8 cellular contexts compared by ENCODE assay signal in genomic region chr15:78075490-78076230, GRCh38. TPM values are rescaled to one million over a fixed set of nuclear protein-coding genes. Genes with fewer than 3 reads are reported as not detected.
A peak's percentile ranks its signal among the peaks of the same experiment; 100 is the strongest.
DNase-seq lines count a peak whose midpoint lies in the region; ATAC-seq and TF ChIP-seq lines count a peak whose summit lies in the region.

No MANE protein-coding gene starts in this region.

- H3K4me3 Mint-ChIP-seq in CD8-positive, alpha-beta T cell = peak overlapping the region; percentile 100
- peak overlapping the region; percentile 91 for H3K4me3 Mint-ChIP-seq in activated CD8-positive, alpha-beta T cell treated with anti-CD3 and anti-CD28 coated beads for 36 hours

- no peaks in the 10 kb centered on the region for H3K9me3 Mint-ChIP-seq in CD8-positive, alpha-beta T cell
- no peaks in the 10 kb centered on the region for H3K9me3 Mint-ChIP-seq in activated CD8-positive, alpha-beta T cell treated with anti-CD3 and anti-CD28 coated beads for 36 hours

- peaks cover 56% of the 10 kb centered on the region for H3K79me2 ChIP-seq in osteoblast (ENCODE audit: insufficient read depth, low read length)

- CTCF ChIA-PET in CD8-positive, alpha-beta T cell (lab: Charles Lee) = interaction anchor here (0.7 to 2.8 kb wide), 10 partner anchors 10 to 116 kb away, joined by 3 to 14 read pairs (median 3); no protein-coding TSS in a partner anchor
- CTCF ChIA-PET in activated CD8-positive, alpha-beta T cell treated with anti-CD3 and anti-CD28 coated beads for 36 hours (lab: Charles Lee) = interaction anchor here (0.7 to 6.5 kb wide), 7 partner anchors 9 to 116 kb away, joined by 3 to 25 read pairs (median 3); no protein-coding TSS in a partner anchor

- peak overlapping the region; percentile 90 for H3K4me3 ChIP-seq in CD8-positive, alpha-beta T cell (ENCODE audit: low read depth, low read length)
- peak overlapping the region; percentile 10; the same call in 1 of the 2 replicates for H3K4me3 ChIP-seq in HUES48 (ENCODE audit: low read depth, low read length)
- H3K4me3 ChIP-seq in osteoblast (ENCODE audit: insufficient read depth, low read length) = peak overlapping the region; percentile 95

- no peak for DNase-seq in CD8-positive, alpha-beta T cell
- DNase-seq in activated CD8-positive, alpha-beta T cell treated with anti-CD3 and anti-CD28 coated beads for 36 hours = no peak
- DNase-seq in glomerular endothelial cell (ENCODE audit: extremely low read depth, low read depth, low spot score) (peak; percentile 74), osteoblast (ENCODE audit: insufficient read length, low spot score, missing footprints) (peak; percentile 85), D341Med (ENCODE audit: low spot score) (no peak)

- intact Hi-C loops in CD8-positive, alpha-beta T cell (cut with DNase I, micrococcal nuclease) = loop anchor here in 1 of 2 experiments (2.0 kb wide), 2 partner anchors 25 to 29 kb away; no protein-coding TSS in a partner anchor
- intact Hi-C loops in activated CD8-positive, alpha-beta T cell treated with anti-CD3 and anti-CD28 coated beads for 36 hours (cut with micrococcal nuclease) = loop anchor here (2.0 kb wide), 1 partner anchor 19 kb away; no protein-coding TSS in a partner anchor

- no peak for ATAC-seq in CD8-positive, alpha-beta T cell
- no peak for ATAC-seq in activated CD8-positive, alpha-beta T cell treated with anti-CD3 and anti-CD28 coated beads for 36 hours
- no peak for ATAC-seq in GM21528 (IDR thresholded peaks at IDR 0.05; ENCODE audit: low FRiP score, unreplicated experiment)
- no peak for ATAC-seq in HG02678 (IDR thresholded peaks at IDR 0.05; ENCODE audit: unreplicated experiment)

- H3K27me3 Mint-ChIP-seq in CD8-positive, alpha-beta T cell (ENCODE audit: low read depth) = no peaks in the 10 kb centered on the region
- no peaks in the 10 kb centered on the region for H3K27me3 Mint-ChIP-seq in activated CD8-positive, alpha-beta T cell treated with anti-CD3 and anti-CD28 coated beads for 36 hours

- peak overlapping the region; percentile 85 for H3K4me2 ChIP-seq in osteoblast (ENCODE audit: insufficient read depth, low read length)

- POLR2A ChIA-PET in CD8-positive, alpha-beta T cell (lab: Charles Lee) = interaction anchor here (0.7 to 1.6 kb wide), 4 partner anchors 13 to 39 kb away, joined by 3 to 5 read pairs (median 3); no protein-coding TSS in a partner anchor
- POLR2A ChIA-PET in activated CD8-positive, alpha-beta T cell treated with anti-CD3 and anti-CD28 coated beads for 36 hours (lab: Charles Lee) = interaction anchor here (0.6 to 3.3 kb wide), 5 partner anchors 10 to 41 kb away, joined by 3 to 17 read pairs (median 4); no protein-coding TSS in a partner anchor

- H3K36me3 Mint-ChIP-seq in CD8-positive, alpha-beta T cell = peaks cover 14% of the 10 kb centered on the region
- H3K36me3 Mint-ChIP-seq in activated CD8-positive, alpha-beta T cell treated with anti-CD3 and anti-CD28 coated beads for 36 hours (ENCODE audit: low read depth) = peaks cover 17% of the 10 kb centered on the region

- H3K4me1 Mint-ChIP-seq in CD8-positive, alpha-beta T cell (ENCODE audit: low read depth) = peaks cover 57% of the 10 kb centered on the region
- peaks cover 46% of the 10 kb centered on the region for H3K4me1 Mint-ChIP-seq in activated CD8-positive, alpha-beta T cell treated with anti-CD3 and anti-CD28 coated beads for 36 hours (ENCODE audit: low read depth)

- H3K27me3 ChIP-seq in CD8-positive, alpha-beta T cell (ENCODE audit: insufficient read depth, low read length) = no peaks in the 10 kb centered on the region
- H3K27me3 ChIP-seq in HUES48 (ENCODE audit: control insufficient read depth, insufficient read depth, low read length) (no peaks in the 10 kb centered on the region; the same call in 1 of the 2 replicates), osteoblast (ENCODE audit: insufficient read depth, low read length) (no peaks in the 10 kb centered on the region)

- H3K9me3 ChIP-seq in CD8-positive, alpha-beta T cell (ENCODE audit: low read length) = no peaks in the 10 kb centered on the region
- H3K9me3 ChIP-seq in HUES48 (ENCODE audit: control insufficient read depth, insufficient read depth, low read length) = no peaks in the 10 kb centered on the region
- H3K9me3 ChIP-seq in osteoblast (ENCODE audit: low read depth, low read length) = no peaks in the 10 kb centered on the region

- peak overlapping the region; percentile 88 for H3K27ac Mint-ChIP-seq in CD8-positive, alpha-beta T cell
- H3K27ac Mint-ChIP-seq in activated CD8-positive, alpha-beta T cell treated with anti-CD3 and anti-CD28 coated beads for 36 hours = peak overlapping the region; percentile 88

- TF ChIP-seq CTCF in CD8-positive, alpha-beta T cell (IDR thresholded peaks at IDR 0.05) = no peak
- no peak for TF ChIP-seq CTCF in activated CD8-positive, alpha-beta T cell treated with anti-CD3 and anti-CD28 coated beads for 36 hours (IDR thresholded peaks at IDR 0.05)
- TF ChIP-seq CTCF in osteoblast (IDR thresholded peaks at IDR 0.05; ENCODE audit: extremely low read depth, low read depth, low read length) = no peak

- peaks cover 49% of the 10 kb centered on the region for H3K4me1 ChIP-seq in CD8-positive, alpha-beta T cell (ENCODE audit: insufficient read depth, low read length)
- peaks cover 21% of the 10 kb centered on the region for H3K4me1 ChIP-seq in HUES48 (ENCODE audit: control insufficient read depth, insufficient read depth, low read length)
- peaks cover 42% of the 10 kb centered on the region for H3K4me1 ChIP-seq in osteoblast (ENCODE audit: insufficient read depth, low read length)

- peak overlapping the region; percentile 8 for H2AFZ ChIP-seq in osteoblast (ENCODE audit: low read length)

- no peaks in the 10 kb centered on the region for H4K20me1 ChIP-seq in osteoblast (ENCODE audit: insufficient read depth, low read length)

- H3K9ac ChIP-seq in HUES48 (ENCODE audit: low read depth, low read length) = no peak overlapping the region

- H3K36me3 ChIP-seq in CD8-positive, alpha-beta T cell (ENCODE audit: insufficient read depth, low read length) = no peaks in the 10 kb centered on the region
- H3K36me3 ChIP-seq in HUES48 (ENCODE audit: control insufficient read depth, insufficient read depth, low read length) = no peaks in the 10 kb centered on the region
- no peaks in the 10 kb centered on the region for H3K36me3 ChIP-seq in osteoblast (ENCODE audit: insufficient read depth, low read length)

- H3K27ac ChIP-seq in CD8-positive, alpha-beta T cell (ENCODE audit: low read depth, low read length) = peak overlapping the region; percentile 57
- H3K27ac ChIP-seq in HUES48 (ENCODE audit: low read depth, low read length) = peak overlapping the region; percentile 67
- H3K27ac ChIP-seq in osteoblast (ENCODE audit: low read depth, low read length) = peak overlapping the region; percentile 99

RNA-seq across cellular contexts. Expression of gene TBC1D2B, which starts 1.9 kb away (rescaled TPM):
- total RNA-seq in CD8-positive, alpha-beta T cell = 100 to 1,000 TPM in 1 of 2 experiments, 10 to 100 TPM in 1; 88.7 to 101 TPM
- total RNA-seq in activated CD8-positive, alpha-beta T cell treated with anti-CD3 and anti-CD28 coated beads for 36 hours = 10 to 100 TPM; 62.9 to 65.7 TPM
- total RNA-seq in glomerular endothelial cell = 30.7 and 41.5 TPM in 2 replicates
- 57.8 and 58.3 TPM in 2 replicates for total RNA-seq in osteoblast

RNA-seq across cellular contexts. Expression of gene SH2D7, which starts 16.7 kb away (rescaled TPM):
- total RNA-seq in CD8-positive, alpha-beta T cell = not detected
- not detected for total RNA-seq in activated CD8-positive, alpha-beta T cell treated with anti-CD3 and anti-CD28 coated beads for 36 hours
- not detected in 2 replicates for total RNA-seq in glomerular endothelial cell
- not detected in 2 replicates for total RNA-seq in osteoblast

RNA-seq across cellular contexts. Expression of gene CIB2, which starts 55.6 kb away (rescaled TPM):
- 1 to 10 TPM; 1.2 to 1.9 TPM for total RNA-seq in CD8-positive, alpha-beta T cell
- 1 to 10 TPM; 1.6 TPM for total RNA-seq in activated CD8-positive, alpha-beta T cell treated with anti-CD3 and anti-CD28 coated beads for 36 hours
- total RNA-seq in glomerular endothelial cell (1.9 and 7.5 TPM in 2 replicates), osteoblast (1.5 and 2.2 TPM in 2 replicates)

Comparison
In these comparisons a context has a peak if more than half of its experiments do, and no peak if none do; other contexts are left out.
1. DNase-seq: peak in glomerular endothelial cell (single experiment) and osteoblast (single experiment); none in CD8-positive, alpha-beta T cell (0 of 7), activated CD8-positive, alpha-beta T cell treated with anti-CD3 and anti-CD28 coated beads for 36 hours (single experiment) and D341Med (single experiment).
2. H3K4me3 ChIP-seq: peak in every context shown above with its lines; median percentile 95 in osteoblast; 90 in CD8-positive, alpha-beta T cell; 10 in HUES48.
3. Peak in every context shown above with its lines, with median percentiles within 50 percentile points of each other: H3K27ac ChIP-seq.